ENCODE assay signal across 5 cellular contexts in genomic region chr17:18451001-18451400, GRCh38. TPM values are rescaled to one million over a fixed set of nuclear protein-coding genes. Genes with fewer than 3 reads are reported as not detected.
"Had no signal": no experiment of that assay in that cellular context is flagged by ENCODE, and none has a peak within 500 bp of the region (broad histone marks: within the 10 kb centered on the region; RNA-seq: fewer than 3 reads in every experiment).

No MANE protein-coding gene starts in this region.

RNA-seq across cellular contexts. Expression of gene LGALS9C, which starts 25.6 kb away (rescaled TPM):
- total RNA-seq: H4, H7, HT-29, IMR-90, K562 had no signal
- polyA plus RNA-seq: IMR-90, K562 had no signal
